13 cellular contexts compared by ENCODE assay signal in the genomic region with DNA sequence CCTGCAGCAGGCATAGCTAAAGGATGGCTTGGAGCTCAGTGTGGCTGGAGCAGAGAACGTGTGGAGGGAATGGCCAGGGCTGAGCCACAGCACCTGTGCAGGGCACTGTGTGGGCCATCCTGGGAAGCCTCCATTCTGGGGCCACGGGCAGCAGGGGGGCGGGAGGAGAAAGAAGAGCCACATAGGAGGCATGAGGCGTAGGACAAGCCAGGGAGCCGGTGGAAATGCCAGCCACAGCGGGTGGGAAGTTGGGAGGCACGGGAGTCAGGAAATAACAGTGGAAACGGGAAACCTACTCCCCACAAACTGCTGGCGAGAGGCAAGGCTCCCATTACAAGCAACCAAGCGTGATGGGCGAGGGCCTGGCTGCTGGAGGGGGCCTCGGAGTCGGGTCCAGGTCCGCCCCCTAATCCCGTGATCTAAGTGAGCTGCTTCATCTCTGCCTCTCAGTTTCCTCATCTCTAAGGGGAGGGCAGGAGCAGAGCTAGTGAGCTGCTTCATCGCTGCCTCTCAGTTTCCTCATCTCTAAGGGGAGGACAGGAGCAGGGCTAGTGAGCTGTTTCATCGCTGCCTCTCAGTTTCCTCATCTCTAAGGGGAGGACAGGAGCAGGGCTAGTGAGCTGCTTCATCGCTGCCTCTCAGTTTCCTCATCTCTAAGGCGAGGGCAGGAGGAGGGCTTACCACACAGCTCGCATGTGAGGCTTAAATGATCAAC.
A peak's percentile ranks its signal among the peaks of the same experiment; 100 is the strongest.
DNase-seq lines count a peak whose midpoint lies in the region; ATAC-seq, FAIRE-seq and TF ChIP-seq lines count a peak whose summit lies in the region.
"Had no signal": no experiment of that assay in that cellular context is flagged by ENCODE, and none has a peak within 500 bp of the region (broad histone marks: within the 10 kb centered on the region; RNA-seq: fewer than 3 reads in every experiment).

No MANE protein-coding gene starts in this region.

- H3K4me1 Mint-ChIP-seq in mesothelial cell of epicardium: peaks cover 23% of the 10 kb centered on the region
- H3K4me1 Mint-ChIP-seq: activated naive CD4-positive, alpha-beta T cell treated with anti-CD3 and anti-CD28 coated beads, Interleukin-2, amount 10 ng/mL, durations not matched to agents 7 days and 5 days had no signal

- no peak overlapping the region for H3K4me3 ChIP-seq in endothelial cell of umbilical vein (replicated peaks in 1 of 3; ENCODE audit: insufficient read depth in 1 of 3, low read depth in 1 of 3, low read length in 3 of 3)

- no peak overlapping the region for H3K4me2 ChIP-seq in endothelial cell of umbilical vein (ENCODE audit: insufficient read depth, low read length)

- intact Hi-C loops in endothelial cell of umbilical vein (cut with micrococcal nuclease): loop anchor here (5.0 to 10.0 kb wide), 3 partner anchors 41 to 243 kb away; no protein-coding TSS in a partner anchor

- H3K27ac Mint-ChIP-seq in mesothelial cell of epicardium: peak overlapping the region; percentile 77
- H3K27ac Mint-ChIP-seq: activated CD4-positive, alpha-beta T cell treated with anti-CD3 and anti-CD28 coated beads, Interleukin-2, amount 10 ng/mL, durations not matched to agents 24 days and 14 days; activated naive CD4-positive, alpha-beta T cell treated with anti-CD3 and anti-CD28 coated beads, Interleukin-2, amount 10 ng/mL, durations not matched to agents 7 days and 5 days had no signal

- ATAC-seq in GM18502 (IDR thresholded peaks at IDR 0.05; ENCODE audit: poor library complexity, unreplicated experiment): no peak
- ATAC-seq in GM19463 (IDR thresholded peaks at IDR 0.05; ENCODE audit: unreplicated experiment): no peak

- dilution Hi-C loops in endothelial cell of umbilical vein (cut with MboI; ENCODE audit: extremely low pct_ligation_motif_present, low sequenced_read_pairs): no loop called here

- BruUV-seq in endothelial cell of umbilical vein (replicated peaks; lab: Mats Ljungman, UMichigan): no TSS peak

- H3K9me1 ChIP-seq in endothelial cell of umbilical vein (replicated peaks; ENCODE audit: control insufficient read depth, extremely low read depth, insufficient read depth, low read length): no peaks in the 10 kb centered on the region

- no peaks in the 10 kb centered on the region for H3K27me3 Mint-ChIP-seq in mesothelial cell of epicardium (ENCODE audit: low read depth)
- H3K27me3 Mint-ChIP-seq: activated CD4-positive, alpha-beta T cell treated with anti-CD3 and anti-CD28 coated beads, Interleukin-2, amount 10 ng/mL, durations not matched to agents 24 days and 14 days; activated naive CD4-positive, alpha-beta T cell treated with anti-CD3 and anti-CD28 coated beads, Interleukin-2, amount 10 ng/mL, durations not matched to agents 7 days and 5 days had no signal

- H3K36me3 ChIP-seq in endothelial cell of umbilical vein (ENCODE audit: control insufficient read depth in 2 of 2, extremely low read depth in 1 of 2, insufficient read depth in 2 of 2, low read length in 2 of 2): no peaks in the 10 kb centered on the region

- CTCF ChIA-PET in endothelial cell of umbilical vein (lab: Charles Lee): interaction anchor here (0.8 to 1.4 kb wide), 2 partner anchors 28 to 243 kb away, joined by 3 to 5 read pairs; no protein-coding TSS in a partner anchor

- H3K27me3 ChIP-seq in endothelial cell of umbilical vein (ENCODE audit: control insufficient read depth in 2 of 2, insufficient read depth in 2 of 2, low read length in 2 of 2): no peaks in the 10 kb centered on the region

- no peak overlapping the region for H3K4me3 Mint-ChIP-seq in mesothelial cell of epicardium
- H3K4me3 Mint-ChIP-seq: activated CD4-positive, alpha-beta T cell treated with anti-CD3 and anti-CD28 coated beads, Interleukin-2, amount 10 ng/mL, durations not matched to agents 24 days and 14 days; activated naive CD4-positive, alpha-beta T cell treated with anti-CD3 and anti-CD28 coated beads, Interleukin-2, amount 10 ng/mL, durations not matched to agents 7 days and 5 days had no signal

- no peaks in the 10 kb centered on the region for H3K79me2 ChIP-seq in endothelial cell of umbilical vein (ENCODE audit: control insufficient read depth, insufficient read depth, low read length)

- H3K9ac ChIP-seq in endothelial cell of umbilical vein (replicated peaks; ENCODE audit: extremely low read depth, insufficient read depth, low read length): no peak overlapping the region

- H3K36me3 Mint-ChIP-seq in mesothelial cell of epicardium: no peaks in the 10 kb centered on the region
- H3K36me3 Mint-ChIP-seq: activated naive CD4-positive, alpha-beta T cell treated with anti-CD3 and anti-CD28 coated beads, Interleukin-2, amount 10 ng/mL, durations not matched to agents 7 days and 5 days had no signal

- POLR2A ChIA-PET in endothelial cell of umbilical vein (lab: Charles Lee): interaction anchor here (0.6 kb wide), 1 partner anchor 130 kb away, joined by 5 read pairs; no protein-coding TSS in a partner anchor

- peak; percentile 58 for DNase-seq in CD1c-positive myeloid dendritic cell (ENCODE audit: extremely low spot score)
- peak; percentile 76 for DNase-seq in NOMO-1 treated with DMSO at 0.1 percent for 48 hours (lab: John Stamatoyannopoulos, UW; ENCODE audit: unreplicated experiment)
- DNase-seq in endothelial cell of umbilical vein (ENCODE audit: low read depth, low spot score): peak; percentile 65
- DNase-seq in mesothelial cell of epicardium (ENCODE audit: low spot score in 2 of 2, unreplicated experiment in 2 of 2): no peak
- no peak for DNase-seq in GM19238 (ENCODE audit: insufficient read length, low spot score)
- no peak for DNase-seq in activated CD8-positive, alpha-beta memory T cell treated with anti-CD3 and anti-CD28 coated beads for 24 hours
- DNase-seq: activated CD4-positive, alpha-beta T cell treated with anti-CD3 and anti-CD28 coated beads, Interleukin-2, amount 10 ng/mL, durations not matched to agents 24 days and 14 days; activated naive CD4-positive, alpha-beta T cell treated with anti-CD3 and anti-CD28 coated beads, Interleukin-2, amount 10 ng/mL, durations not matched to agents 7 days and 5 days; effector memory CD4-positive, alpha-beta T cell; KG1; stimulated activated naive CD4-positive, alpha-beta T cell treated with Interleukin-2 at 50 U/mL for 16 hours had no signal

- TF ChIP-seq POLR2A in endothelial cell of umbilical vein (IDR thresholded peaks at IDR 0.05; ENCODE audit: low read depth, low read length): no peak

- no peaks in the 10 kb centered on the region for H3K9me3 Mint-ChIP-seq in mesothelial cell of epicardium
- H3K9me3 Mint-ChIP-seq: activated CD4-positive, alpha-beta T cell treated with anti-CD3 and anti-CD28 coated beads, Interleukin-2, amount 10 ng/mL, durations not matched to agents 24 days and 14 days; activated naive CD4-positive, alpha-beta T cell treated with anti-CD3 and anti-CD28 coated beads, Interleukin-2, amount 10 ng/mL, durations not matched to agents 7 days and 5 days had no signal

- peak overlapping the region; percentile 84 for H2AFZ ChIP-seq in endothelial cell of umbilical vein (ENCODE audit: low read depth, low read length)

- H3K27ac ChIP-seq in endothelial cell of umbilical vein (ENCODE audit: insufficient read depth, low read depth, low read length): peak overlapping the region; percentile 19

- FAIRE-seq in endothelial cell of umbilical vein (lab: Jason Lieb, UNC): peak; percentile 62

- H3K9me3 ChIP-seq in endothelial cell of umbilical vein (replicated peaks; ENCODE audit: control insufficient read depth, insufficient read depth, low read length): no peaks in the 10 kb centered on the region

- peaks cover 32% of the 10 kb centered on the region for H3K4me1 ChIP-seq in endothelial cell of umbilical vein (ENCODE audit: control insufficient read depth, extremely low read depth, insufficient read depth, low read length)

- no peaks in the 10 kb centered on the region for H4K20me1 ChIP-seq in endothelial cell of umbilical vein (replicated peaks; ENCODE audit: control insufficient read depth, extremely low read depth, insufficient read depth, low read length)

- TF ChIP-seq CTCF in endothelial cell of umbilical vein (IDR thresholded peaks at IDR 0.05; ENCODE audit: extremely low read depth in 1 of 2, insufficient read depth in 1 of 2, low read depth in 1 of 2, low read length in 2 of 2) (no peak), mesothelial cell of epicardium (IDR thresholded peaks at IDR 0.05; ENCODE audit: unreplicated experiment) (no peak)

TF ChIP-seq in endothelial cell of umbilical vein, 7 proteins besides CTCF, POLR2A, EP300 and RAD21:
- no peak for TF ChIP-seq GATA2 (IDR thresholded peaks at IDR 0.05; ENCODE audit: insufficient read depth, insufficient read length, low read depth, low read length)
- TF ChIP-seq EZH2 (IDR thresholded peaks at IDR 0.05; ENCODE audit: borderline replicate concordance, low read depth, low read length, severe bottlenecking): no peak
- no peak for TF ChIP-seq MYC (IDR thresholded peaks at IDR 0.05; ENCODE audit: low read depth, low read length)
- TF ChIP-seq FOS (IDR thresholded peaks at IDR 0.05; ENCODE audit: borderline replicate concordance, insufficient read depth, low read length): no peak
- TF ChIP-seq POLR2AphosphoS5 (IDR thresholded peaks at IDR 0.05; ENCODE audit: insufficient read depth, low read depth, low read length): no peak
- TF ChIP-seq, protein P1, sequence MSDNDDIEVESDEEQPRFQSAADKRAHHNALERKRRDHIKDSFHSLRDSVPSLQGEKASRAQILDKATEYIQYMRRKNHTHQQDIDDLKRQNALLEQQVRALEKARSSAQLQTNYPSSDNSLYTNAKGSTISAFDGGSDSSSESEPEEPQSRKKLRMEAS (IDR thresholded peaks at IDR 0.05; ENCODE audit: insufficient read depth, insufficient read length): no peak
- no peak for TF ChIP-seq JUN (IDR thresholded peaks at IDR 0.05; ENCODE audit: borderline replicate concordance, insufficient read depth, insufficient read length, low read depth)

Comparison
In these comparisons a context has a peak if more than half of its experiments do, and no peak if none do; other contexts are left out.
1. DNase-seq: peak in CD1c-positive myeloid dendritic cell (single experiment), NOMO-1 treated with DMSO at 0.1 percent for 48 hours (single experiment) and endothelial cell of umbilical vein (single experiment); none in mesothelial cell of epicardium (0 of 2), GM19238 (single experiment) and activated CD8-positive, alpha-beta memory T cell treated with anti-CD3 and anti-CD28 coated beads for 24 hours (single experiment).